19 cellular contexts compared by ENCODE assay signal in the genomic region with DNA sequence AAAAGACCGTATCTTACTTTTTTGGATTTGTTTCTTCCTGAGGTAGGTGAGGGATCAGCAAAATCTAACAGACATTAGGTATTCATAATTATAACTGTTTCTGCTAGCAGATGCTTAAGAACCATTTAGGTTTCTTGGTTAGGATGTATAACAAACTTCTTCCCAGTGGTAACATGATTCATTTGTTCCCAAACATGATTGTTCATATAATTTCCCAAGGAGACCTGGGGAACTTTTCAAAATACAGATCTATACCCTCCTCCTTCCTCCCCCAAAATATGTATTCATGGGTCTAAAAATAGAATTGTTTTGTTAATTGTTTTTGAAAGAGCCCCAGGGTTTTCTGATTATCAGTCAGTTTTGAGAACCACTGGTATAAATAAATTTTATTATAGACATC.
"Had no signal": no experiment of that assay in that cellular context is flagged by ENCODE, and none has a peak within 500 bp of the region (broad histone marks: within the 10 kb centered on the region; RNA-seq: fewer than 3 reads in every experiment).

No MANE protein-coding gene starts in this region.

- H3K36me3 ChIP-seq: colonic mucosa had no signal

- H3K79me2 ChIP-seq: parathyroid adenoma had no signal

- DNase-seq: activated CD4-positive, alpha-beta T cell treated with anti-CD3 and anti-CD28 coated beads, Interleukin-2, amount 10 ng/mL, durations not matched to agents 7 days and 5 days; activated CD8-positive, alpha-beta memory T cell treated with anti-CD3 and anti-CD28 coated beads, Interleukin-2, amount 50 U/mL, for 4 hours; activated effector memory CD4-positive, alpha-beta T cell treated with anti-CD3 and anti-CD28 coated beads, Interleukin-2, amount 50 U/mL, for 16 hours; activated T-cell treated with anti-CD3 and anti-CD28 coated beads, Interleukin-2, amount 50 U/mL, for 48 hours; body of pancreas; central memory CD4-positive, alpha-beta T cell; colonic mucosa; erythroblast; naive thymus-derived CD8-positive, alpha-beta T cell; stimulated activated CD8-positive, alpha-beta memory T cell treated with anti-CD3 and anti-CD28 coated beads, Interleukin-4, amount 100 ng/mL, for 48 hours; stimulated activated naive CD8-positive, alpha-beta T cell treated with anti-CD3 and anti-CD28 coated beads, Interleukin-15, Interleukin-2, amounts not matched to agents 100 U/mL and 50 U/mL, for 24 hours; T-cell; T1000 had no signal

- H2AFZ ChIP-seq: parathyroid adenoma had no signal

- H3K27me3 ChIP-seq: body of pancreas, colonic mucosa, neutrophil, tibial nerve had no signal

- H3K27me3 Mint-ChIP-seq: activated CD4-positive, alpha-beta T cell treated with anti-CD3 and anti-CD28 coated beads, Interleukin-2, amount 10 ng/mL, durations not matched to agents 7 days and 5 days; naive thymus-derived CD8-positive, alpha-beta T cell; T-cell had no signal

- H3K9me3 ChIP-seq: colonic mucosa, neutrophil had no signal

- ATAC-seq: activated naive CD4-positive, alpha-beta T cell treated with anti-CD3 and anti-CD28 coated beads, Interleukin-2, amount 50 U/mL, for 72 hours; body of pancreas; naive thymus-derived CD8-positive, alpha-beta T cell; sciatic nerve; SK-N-SH treated with all-trans-retinoic acid at 6 μM for 48 hours; stimulated activated naive CD8-positive, alpha-beta T cell treated with anti-CD3 and anti-CD28 coated beads, Interleukin-15, Interleukin-2, amounts not matched to agents 100 U/mL and 50 U/mL, for 24 hours; T-cell had no signal

- H3K9ac ChIP-seq: parathyroid adenoma had no signal

- H3K4me1 ChIP-seq: body of pancreas, colonic mucosa, parathyroid adenoma had no signal

- H3K27ac ChIP-seq: body of pancreas, colonic mucosa, parathyroid adenoma had no signal

- H3K4me3 ChIP-seq: body of pancreas, colonic mucosa, tibial nerve had no signal

- H3K4me1 Mint-ChIP-seq: activated CD4-positive, alpha-beta T cell treated with anti-CD3 and anti-CD28 coated beads, Interleukin-2, amount 10 ng/mL, durations not matched to agents 7 days and 5 days had no signal

- H3K4me3 Mint-ChIP-seq: activated CD4-positive, alpha-beta T cell treated with anti-CD3 and anti-CD28 coated beads, Interleukin-2, amount 10 ng/mL, durations not matched to agents 7 days and 5 days; naive thymus-derived CD8-positive, alpha-beta T cell; T-cell had no signal

- H3K27ac Mint-ChIP-seq: activated CD4-positive, alpha-beta T cell treated with anti-CD3 and anti-CD28 coated beads, Interleukin-2, amount 10 ng/mL, durations not matched to agents 7 days and 5 days; T-cell had no signal
